In genomic region chr4:174260099-174260498, GRCh38 we compare ENCODE assay signal across 11 cellular contexts. TPM values are rescaled to one million over a fixed set of nuclear protein-coding genes. Genes with fewer than 3 reads are reported as not detected.
DNase-seq lines count a peak whose midpoint lies in the region; ATAC-seq and TF ChIP-seq lines count a peak whose summit lies in the region.
"Had no signal": no experiment of that assay in that cellular context is flagged by ENCODE, and none has a peak within 500 bp of the region (broad histone marks: within the 10 kb centered on the region; RNA-seq: fewer than 3 reads in every experiment).

No MANE protein-coding gene starts in this region.

- no peak overlapping the region for H3K4me3 ChIP-seq in BJ (ENCODE audit: low read depth, low read length)
- H3K4me3 ChIP-seq in esophagus muscularis mucosa = no peak overlapping the region

- DNase-seq in BJ (ENCODE audit: low read depth) = peak; percentile 20
- DNase-seq in fibroblast of the conjunctiva (ENCODE audit: low read depth) = peak; percentile 50
- no peak for DNase-seq in SIG-M5 (lab: John Stamatoyannopoulos, UW)
- no peak for DNase-seq in esophagus muscularis mucosa (ENCODE audit: extremely low spot score)
- no peak for DNase-seq in NCI-H1105 treated with DMSO at 0.1 percent for 48 hours (lab: John Stamatoyannopoulos, UW)
- DNase-seq: CD4-positive, alpha-beta T cell; NCI-H2227 treated with DMSO at 0.1 percent for 48 hours; T-helper 2 cell had no signal

- TF ChIP-seq CTCF in BJ (IDR thresholded peaks at IDR 0.05; ENCODE audit: insufficient read depth, low read depth, low read length) = no peak
- TF ChIP-seq CTCF in esophagus muscularis mucosa (IDR thresholded peaks at IDR 0.05) = no peak

- intact Hi-C loops in esophagus muscularis mucosa (cut with DNase I) = no loop called here

- peaks cover 5 to 27% (median 23%) of the 10 kb centered on the region in 4 donors for H3K4me1 ChIP-seq in esophagus muscularis mucosa

- no peak overlapping the region for H3K27ac ChIP-seq in esophagus muscularis mucosa (replicated peaks in 1 of 4)

- ATAC-seq in GM21619 (IDR thresholded peaks at IDR 0.05; ENCODE audit: unreplicated experiment) (peak; percentile 80), HG03571 (IDR thresholded peaks at IDR 0.05; ENCODE audit: unreplicated experiment) (peak; percentile 82)
- no peak for ATAC-seq in activated CD4-positive, CD25-positive, alpha-beta regulatory T cell treated with anti-CD3 and anti-CD28 coated beads, Interleukin-2, amount 50 U/mL, for 24 hours

- CTCF ChIA-PET in BJ (lab: Yijun Ruan, JAX) = no interaction called here

- no peak for TF ChIP-seq EP300 in esophagus muscularis mucosa (IDR thresholded peaks at IDR 0.05)

- TF ChIP-seq POLR2A in esophagus muscularis mucosa (IDR thresholded peaks at IDR 0.05; ENCODE audit: low read depth) = no peak

- no peaks in the 10 kb centered on the region for H3K9me3 ChIP-seq in esophagus muscularis mucosa

- WGBS in esophagus muscularis mucosa = 50% methylated on average over 3 of the region's 3 CpGs

- H3K27me3 ChIP-seq in BJ (ENCODE audit: control insufficient read depth, insufficient read depth, low read length) (no peaks in the 10 kb centered on the region), esophagus muscularis mucosa (no peaks in the 10 kb centered on the region)

- H3K36me3 ChIP-seq in BJ (ENCODE audit: control insufficient read depth, insufficient read depth, low read length) (0 out of 2 replicates have a peak, but pooled peaks cover 1% of the 10 kb centered on the region), esophagus muscularis mucosa (peaks cover 0 to 29% (median 11%) of the 10 kb centered on the region in 4 donors)

- POLR2A ChIA-PET in BJ (lab: Charles Lee) = no interaction called here

RNA-seq across cellular contexts. Expression of gene FBXO8, which starts 23.4 kb away (rescaled TPM):
- 19.5 and 29.8 TPM in 2 replicates for polyA plus RNA-seq in BJ (2011; rRNA removed)
- polyA minus RNA-seq in BJ (2011; rRNA and poly(A)+ RNA removed) = 11.4 and 22.0 TPM in 2 replicates
- total RNA-seq in esophagus muscularis mucosa = 10 to 100 TPM; 32.0 to 48.0 (median 45.5) TPM

RNA-seq across cellular contexts. Expression of gene CEP44, which starts 23.6 kb away (rescaled TPM):
- polyA plus RNA-seq in BJ (2011; rRNA removed) = 3.4 and 5.9 TPM in 2 replicates
- polyA minus RNA-seq in BJ (2011; rRNA and poly(A)+ RNA removed) = 4.5 and 4.7 TPM in 2 replicates
- 10 to 100 TPM in 3 of 4 donors, 1 to 10 TPM in 1; 8.1 to 15.8 (median 11.5) TPM for total RNA-seq in esophagus muscularis mucosa

Comparison
In these comparisons a context has a peak if more than half of its experiments do, and no peak if none do; other contexts are left out.
1. DNase-seq: peak in BJ (single experiment) and fibroblast of the conjunctiva (single experiment); none in SIG-M5 (single experiment), esophagus muscularis mucosa (single experiment) and NCI-H1105 treated with DMSO at 0.1 percent for 48 hours (single experiment).
2. ATAC-seq: peak in GM21619 (single experiment) and HG03571 (single experiment); none in activated CD4-positive, CD25-positive, alpha-beta regulatory T cell treated with anti-CD3 and anti-CD28 coated beads, Interleukin-2, amount 50 U/mL, for 24 hours (0 of 2).